27 cellular contexts compared by ENCODE assay signal in genomic region chr10:106500585-106501525, GRCh38.
DNase-seq lines count a peak whose midpoint lies in the region; ATAC-seq, FAIRE-seq and TF ChIP-seq lines count a peak whose summit lies in the region.
"Had no signal": no experiment of that assay in that cellular context is flagged by ENCODE, and none has a peak within 500 bp of the region (broad histone marks: within the 10 kb centered on the region; RNA-seq: fewer than 3 reads in every experiment).

No MANE protein-coding gene starts in this region.

- H2BK120ac ChIP-seq in H9 (ENCODE audit: low read depth, low read length, poor library complexity, severe bottlenecking) = no peak overlapping the region

- H2AFZ ChIP-seq in H9 (ENCODE audit: low read length) (no peak overlapping the region), astrocyte (ENCODE audit: low read depth, low read length) (no peak overlapping the region)

- H3K79me2 ChIP-seq in H9 (ENCODE audit: insufficient read depth, low read length) = no peaks in the 10 kb centered on the region
- H3K79me2 ChIP-seq in astrocyte (ENCODE audit: insufficient read depth, low read length) = no peaks in the 10 kb centered on the region

- no peak overlapping the region for H2BK20ac ChIP-seq in H9 (ENCODE audit: low read depth, low read length, poor library complexity, severe bottlenecking)

- no CpG with 5 or more reads among the region's 1 CpG for WGBS in H9 (ENCODE audit: extremely low coverage, insufficient read length, low lambda C conversion rate)

- peaks cover 8 to 9% of the 10 kb centered on the region in 2 experiments for H3K4me1 Mint-ChIP-seq in H9
- H3K4me1 Mint-ChIP-seq in astrocyte (ENCODE audit: low read depth, unreplicated experiment) = peaks cover 3% of the 10 kb centered on the region
- H3K4me1 Mint-ChIP-seq: activated CD8-positive, alpha-beta memory T cell treated with anti-CD3 and anti-CD28 coated beads, Interleukin-2, amount 10 ng/mL, durations not matched to agents 7 days and 5 days; natural killer cell; stimulated activated memory B cell treated with anti-CD40 and anti-IgM and Interleukin-4, amounts not matched to agents 10 μg/mL and 1 μg/mL and 100 μg/mL, for 72 hours had no signal

- no peaks in the 10 kb centered on the region for H3K9me3 Mint-ChIP-seq in H9
- no peaks in the 10 kb centered on the region for H3K9me3 Mint-ChIP-seq in astrocyte (ENCODE audit: unreplicated experiment)
- H3K9me3 Mint-ChIP-seq: stimulated activated memory B cell treated with anti-CD40 and anti-IgM and Interleukin-4, amounts not matched to agents 10 μg/mL and 1 μg/mL and 100 μg/mL, for 72 hours had no signal

- H3K79me1 ChIP-seq in H9 (ENCODE audit: insufficient read depth, low read depth, low read length, poor library complexity, severe bottlenecking) = no peaks in the 10 kb centered on the region

- no peaks in the 10 kb centered on the region for H3K36me3 ChIP-seq in astrocyte (ENCODE audit: insufficient read depth, low read length)
- no peaks in the 10 kb centered on the region for H3K36me3 ChIP-seq in right atrium auricular region
- H3K36me3 ChIP-seq: ascending aorta, gastrocnemius medialis had no signal

- H3K27me3 Mint-ChIP-seq in H9 (ENCODE audit: low read depth) (no peaks in the 10 kb centered on the region; the same call in 1 of the 2 replicates), astrocyte (ENCODE audit: low read depth, unreplicated experiment) (no peaks in the 10 kb centered on the region)
- H3K27me3 Mint-ChIP-seq: activated CD8-positive, alpha-beta memory T cell treated with anti-CD3 and anti-CD28 coated beads, Interleukin-2, amount 10 ng/mL, durations not matched to agents 7 days and 5 days; stimulated activated memory B cell treated with anti-CD40 and anti-IgM and Interleukin-4, amounts not matched to agents 10 μg/mL and 1 μg/mL and 100 μg/mL, for 72 hours had no signal

- no peak overlapping the region for H3K14ac ChIP-seq in H9 (ENCODE audit: insufficient read depth, low read length)

- H2BK15ac ChIP-seq in H9 (ENCODE audit: low read depth, low read length) = no peak overlapping the region

- H3K27ac Mint-ChIP-seq in H9 = peak overlapping the region in 2 of 3 experiments; percentile 62 to 92; a peak in 3 of 7 replicates
- no peak overlapping the region for H3K27ac Mint-ChIP-seq in astrocyte (ENCODE audit: unreplicated experiment)
- H3K27ac Mint-ChIP-seq: activated CD8-positive, alpha-beta memory T cell treated with anti-CD3 and anti-CD28 coated beads, Interleukin-2, amount 10 ng/mL, durations not matched to agents 7 days and 5 days; natural killer cell; stimulated activated memory B cell treated with anti-CD40 and anti-IgM and Interleukin-4, amounts not matched to agents 10 μg/mL and 1 μg/mL and 100 μg/mL, for 72 hours had no signal

- no peak overlapping the region for H4K8ac ChIP-seq in H9 (replicated peaks; ENCODE audit: insufficient read length, low read depth, low read length)

- no peak overlapping the region for H3K23ac ChIP-seq in H9 (ENCODE audit: insufficient read length, low read depth, low read length)

- H3K18ac ChIP-seq in H9 (ENCODE audit: insufficient read length, low read depth, low read length) = no peak overlapping the region

- H3K4me1 ChIP-seq in H9 (ENCODE audit: insufficient read depth, low read length) = no peaks in the 10 kb centered on the region
- H3K4me1 ChIP-seq in astrocyte (ENCODE audit: insufficient read depth, low read length) = no peaks in the 10 kb centered on the region
- H3K4me1 ChIP-seq in right atrium auricular region = no peaks in the 10 kb centered on the region
- H3K4me1 ChIP-seq: ascending aorta, gastrocnemius medialis had no signal

- H3K9me3 ChIP-seq in H9 (ENCODE audit: control insufficient read depth, low read depth, low read length) (no peaks in the 10 kb centered on the region), astrocyte (ENCODE audit: insufficient read depth, low read depth, low read length) (no peaks in the 10 kb centered on the region), right atrium auricular region (no peaks in the 10 kb centered on the region)
- H3K9me3 ChIP-seq: ascending aorta, gastrocnemius medialis, mucosa of descending colon had no signal

- no peak for TF ChIP-seq CTCF in H9 (conservative IDR thresholded peaks at IDR 0.05)
- TF ChIP-seq CTCF in astrocyte (IDR thresholded peaks at IDR 0.05; ENCODE audit: insufficient read depth, low read depth, low read length) = no peak
- no peak for TF ChIP-seq CTCF in fibroblast of villous mesenchyme (IDR thresholded peaks at IDR 0.05; ENCODE audit: insufficient read depth, low read depth, low read length)
- TF ChIP-seq CTCF in right atrium auricular region (IDR thresholded peaks at IDR 0.05) = no peak

- H3K23me2 ChIP-seq in H9 (ENCODE audit: insufficient read length, low read depth, low read length, poor library complexity, severe bottlenecking) = no peaks in the 10 kb centered on the region

- no peak overlapping the region for H4K91ac ChIP-seq in H9 (ENCODE audit: insufficient read length, low read depth, low read length)

- H3K9ac ChIP-seq in H9 (ENCODE audit: extremely low read depth, insufficient read length, low read length) (no peak overlapping the region), astrocyte (ENCODE audit: low read length) (no peak overlapping the region)

- H3T11ph ChIP-seq in H9 (ENCODE audit: low read length) = no peak overlapping the region

- no peaks in the 10 kb centered on the region for H3K36me3 Mint-ChIP-seq in H9 (ENCODE audit: insufficient read depth in 1 of 3, low read depth in 3 of 3)
- H3K36me3 Mint-ChIP-seq in astrocyte (ENCODE audit: low read depth, unreplicated experiment) = no peaks in the 10 kb centered on the region
- H3K36me3 Mint-ChIP-seq: activated CD8-positive, alpha-beta memory T cell treated with anti-CD3 and anti-CD28 coated beads, Interleukin-2, amount 10 ng/mL, durations not matched to agents 7 days and 5 days; natural killer cell; stimulated activated memory B cell treated with anti-CD40 and anti-IgM and Interleukin-4, amounts not matched to agents 10 μg/mL and 1 μg/mL and 100 μg/mL, for 72 hours had no signal

- H3K4me3 ChIP-seq in astrocyte (ENCODE audit: insufficient read depth, low read depth, low read length) = no peak overlapping the region
- no peak overlapping the region for H3K4me3 ChIP-seq in fibroblast of villous mesenchyme (ENCODE audit: low read depth, low read length)
- H3K4me3 ChIP-seq in right atrium auricular region = no peak overlapping the region
- H3K4me3 ChIP-seq: ascending aorta, gastrocnemius medialis, lung, mucosa of descending colon had no signal

- no peak overlapping the region for H2AK5ac ChIP-seq in H9 (ENCODE audit: insufficient read length, low read length)

- no peak overlapping the region for H3K4me3 Mint-ChIP-seq in H9
- H3K4me3 Mint-ChIP-seq in astrocyte (ENCODE audit: unreplicated experiment) = no peak overlapping the region
- H3K4me3 Mint-ChIP-seq: activated CD8-positive, alpha-beta memory T cell treated with anti-CD3 and anti-CD28 coated beads, Interleukin-2, amount 10 ng/mL, durations not matched to agents 7 days and 5 days; activated T-cell treated with anti-CD3 and anti-CD28 coated beads, Interleukin-2, amount 50 U/mL, for 4 hours; natural killer cell; stimulated activated memory B cell treated with anti-CD40 and anti-IgM and Interleukin-4, amounts not matched to agents 10 μg/mL and 1 μg/mL and 100 μg/mL, for 72 hours had no signal

- no peak overlapping the region for H2BK5ac ChIP-seq in H9 (ENCODE audit: insufficient read length, low read length)

- no peaks in the 10 kb centered on the region for H3K27me3 ChIP-seq in H9 (ENCODE audit: insufficient read depth, low read length)
- no peaks in the 10 kb centered on the region for H3K27me3 ChIP-seq in astrocyte (ENCODE audit: insufficient read depth, low read length)
- no peaks in the 10 kb centered on the region for H3K27me3 ChIP-seq in right atrium auricular region
- H3K27me3 ChIP-seq: ascending aorta, gastrocnemius medialis had no signal

- DNase-seq in H9 (no peak), astrocyte (ENCODE audit: low read depth) (peak; percentile 2), fibroblast of villous mesenchyme (ENCODE audit: low read depth) (peak; percentile 25), right atrium auricular region (ENCODE audit: low spot score) (no peak), NCI-H2107 (lab: John Stamatoyannopoulos, UW) (no peak), globus pallidus (ENCODE audit: low spot score) (no peak)
- DNase-seq: activated CD4-positive, alpha-beta T cell treated with anti-CD3 and anti-CD28 coated beads, Interleukin-2, amount 50 U/mL, for 1 hour; activated CD4-positive, CD25-positive, alpha-beta regulatory T cell; activated CD8-positive, alpha-beta memory T cell treated with anti-CD3 and anti-CD28 coated beads, Interleukin-2, amount 10 ng/mL, durations not matched to agents 7 days and 5 days; activated gamma-delta T cell treated with Interleukin-2 at 50 U/mL for 16 hours; activated T-cell treated with anti-CD3 and anti-CD28 coated beads, Interleukin-2, amount 50 U/mL, for 4 hours; C1 segment of cervical spinal cord; central memory CD4-positive, alpha-beta T cell; gastrocnemius medialis; GDM1; KG1; left cardiac atrium; mucosa of descending colon; natural killer cell; NCI-H1436 treated with DMSO at 0.1 percent for 48 hours; NCI-H510A; trophoblast cell had no signal

- H4K20me1 ChIP-seq in H9 (ENCODE audit: control insufficient read depth, insufficient read depth, insufficient read length) = no peaks in the 10 kb centered on the region
- no peaks in the 10 kb centered on the region for H4K20me1 ChIP-seq in astrocyte (ENCODE audit: insufficient read depth, low read length)

- H3K4ac ChIP-seq in H9 (ENCODE audit: low read depth, low read length) = no peak overlapping the region

- H3K4me2 ChIP-seq in H9 (ENCODE audit: insufficient read depth, insufficient read length, low read length) = no peak overlapping the region
- no peak overlapping the region for H3K4me2 ChIP-seq in astrocyte (ENCODE audit: low read length)

- H4K5ac ChIP-seq in H9 (ENCODE audit: insufficient read length, low read depth, low read length) = no peak overlapping the region

- H3K56ac ChIP-seq in H9 (ENCODE audit: insufficient read length, low read depth, low read length) = no peak overlapping the region

- H3K27ac ChIP-seq in H9 (ENCODE audit: insufficient read length, low read depth, low read length) (no peak overlapping the region), astrocyte (ENCODE audit: low read depth, low read length) (no peak overlapping the region), right atrium auricular region (no peak overlapping the region)
- H3K27ac ChIP-seq: ascending aorta, gastrocnemius medialis had no signal

- FAIRE-seq in astrocyte (lab: Jason Lieb, UNC) = no peak

- H2BK12ac ChIP-seq in H9 (ENCODE audit: insufficient read length, low read depth, low read length) = no peak overlapping the region

- no peak for ATAC-seq in GM21390 (IDR thresholded peaks at IDR 0.05; ENCODE audit: unreplicated experiment)
- ATAC-seq: activated CD8-positive, alpha-beta memory T cell treated with anti-CD3 and anti-CD28 coated beads, Interleukin-2, amount 10 ng/mL, durations not matched to agents 7 days and 5 days; activated T-cell treated with anti-CD3 and anti-CD28 coated beads, Interleukin-2, amount 50 U/mL, for 4 hours; esophagus mucosa; gastrocnemius medialis; left cardiac atrium; mucosa of descending colon; natural killer cell; stimulated activated memory B cell treated with anti-CD40 and anti-IgM and Interleukin-4, amounts not matched to agents 10 μg/mL and 1 μg/mL and 100 μg/mL, for 72 hours had no signal

Comparison
In these comparisons a context has a peak if more than half of its experiments do, and no peak if none do; other contexts are left out.
1. DNase-seq: peak in astrocyte (single experiment) and fibroblast of villous mesenchyme (single experiment); none in H9 (single experiment), right atrium auricular region (single experiment), NCI-H2107 (single experiment) and globus pallidus (single experiment).